ENCODE assay signal across 9 cellular contexts in the genomic region with DNA sequence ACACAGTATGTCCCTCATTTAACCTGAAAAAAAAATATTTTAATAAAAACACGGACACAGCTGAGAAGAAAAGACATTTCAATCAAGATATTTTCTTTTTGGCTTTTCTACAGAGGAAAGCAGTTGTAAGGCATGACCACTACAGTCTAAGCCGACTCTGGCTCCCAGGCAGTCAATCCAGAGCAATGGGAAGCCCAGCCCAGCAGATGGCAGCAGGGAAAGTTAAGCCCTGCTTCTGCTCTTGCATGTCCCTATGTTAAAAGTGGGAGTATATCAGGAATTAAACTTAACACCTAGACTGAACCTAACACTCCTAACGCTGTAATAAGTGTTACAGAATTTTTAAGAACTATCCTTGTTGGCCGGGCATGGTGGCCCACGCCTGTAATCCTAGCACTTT. TPM values are rescaled to one million over a fixed set of nuclear protein-coding genes. Genes with fewer than 3 reads are reported as not detected.
DNase-seq lines count a peak whose midpoint lies in the region; ATAC-seq and TF ChIP-seq lines count a peak whose summit lies in the region.
"Had no signal": no experiment of that assay in that cellular context is flagged by ENCODE, and none has a peak within 500 bp of the region (broad histone marks: within the 10 kb centered on the region; RNA-seq: fewer than 3 reads in every experiment).

No MANE protein-coding gene starts in this region.

- H3K27ac Mint-ChIP-seq in nephron, result no peak overlapping the region
- no peak overlapping the region for H3K27ac Mint-ChIP-seq in activated CD4-positive, alpha-beta memory T cell treated with anti-CD3 and anti-CD28 coated beads for 36 hours

- TF ChIP-seq CTCF in nephron (IDR thresholded peaks at IDR 0.05; ENCODE audit: unreplicated experiment in 3 of 3), result peak; percentile 35 to 54 (median 38)

- intact Hi-C loops in activated CD4-positive, alpha-beta memory T cell treated with anti-CD3 and anti-CD28 coated beads for 36 hours (cut with micrococcal nuclease), result no loop called here

- ATAC-seq in GM21786 (IDR thresholded peaks at IDR 0.05; ENCODE audit: unreplicated experiment), result no peak

- peak; percentile 39 for DNase-seq in EH (ENCODE audit: low read depth)
- peak; percentile 30 for DNase-seq in MG63
- peak; percentile 27 to 56 for DNase-seq in dermis microvascular lymphatic vessel endothelial cell (ENCODE audit: low read depth in 2 of 2)
- DNase-seq in cortex of kidney (lab: John Stamatoyannopoulos, UW), result no peak
- no peak for DNase-seq in H4 (ENCODE audit: low spot score)
- DNase-seq in activated CD4-positive, alpha-beta memory T cell treated with anti-CD3 and anti-CD28 coated beads for 36 hours, result no peak
- DNase-seq: H7 had no signal

- CTCF ChIA-PET in activated CD4-positive, alpha-beta memory T cell treated with anti-CD3 and anti-CD28 coated beads for 36 hours (lab: Charles Lee), result interaction anchor here (1.4 to 1.6 kb wide), 2 partner anchors 17 to 200 kb away, joined by 3 to 5 read pairs; no protein-coding TSS in a partner anchor

- no peaks in the 10 kb centered on the region for H3K27me3 ChIP-seq in MG63

- no peak overlapping the region for H3K4me3 Mint-ChIP-seq in nephron
- H3K4me3 Mint-ChIP-seq in activated CD4-positive, alpha-beta memory T cell treated with anti-CD3 and anti-CD28 coated beads for 36 hours, result no peak overlapping the region

- H3K9me3 Mint-ChIP-seq in nephron, result no peaks in the 10 kb centered on the region
- no peaks in the 10 kb centered on the region for H3K9me3 Mint-ChIP-seq in activated CD4-positive, alpha-beta memory T cell treated with anti-CD3 and anti-CD28 coated beads for 36 hours

- H3K9me3 ChIP-seq in MG63, result no peaks in the 10 kb centered on the region

- no peaks in the 10 kb centered on the region; the same call in 1 of the 2 replicates for H3K36me3 ChIP-seq in MG63

- no peaks in the 10 kb centered on the region for H3K27me3 Mint-ChIP-seq in nephron (ENCODE audit: low read depth)
- no peaks in the 10 kb centered on the region for H3K27me3 Mint-ChIP-seq in activated CD4-positive, alpha-beta memory T cell treated with anti-CD3 and anti-CD28 coated beads for 36 hours

- POLR2A ChIA-PET in activated CD4-positive, alpha-beta memory T cell treated with anti-CD3 and anti-CD28 coated beads for 36 hours (lab: Charles Lee), result no interaction called here

- no peak overlapping the region for H3K4me3 ChIP-seq in MG63

- peaks cover 55% of the 10 kb centered on the region for H3K36me3 Mint-ChIP-seq in nephron (ENCODE audit: low read depth)
- H3K36me3 Mint-ChIP-seq in activated CD4-positive, alpha-beta memory T cell treated with anti-CD3 and anti-CD28 coated beads for 36 hours, result peaks cover 33% of the 10 kb centered on the region

- H3K4me1 Mint-ChIP-seq in nephron, result no peaks in the 10 kb centered on the region
- H3K4me1 Mint-ChIP-seq in activated CD4-positive, alpha-beta memory T cell treated with anti-CD3 and anti-CD28 coated beads for 36 hours (ENCODE audit: low read depth), result no peaks in the 10 kb centered on the region

RNA-seq across cellular contexts. Expression of a gene that starts 19.5 kb away (rescaled TPM):
- not detected in 2 replicates for total RNA-seq in MG63 (2014; rRNA removed; shearing (Covaris generic); ENCODE audit: low replicate concordance)
- total RNA-seq in dermis microvascular lymphatic vessel endothelial cell, result 0.13 and 0.25 TPM in 2 replicates
- 0.14 and 0.27 TPM in 2 replicates for total RNA-seq in H4 (2014; rRNA removed; shearing (Covaris generic))
- under 1 TPM; 0.12 to 0.36 TPM for total RNA-seq in activated CD4-positive, alpha-beta memory T cell treated with anti-CD3 and anti-CD28 coated beads for 36 hours

RNA-seq across cellular contexts. Expression of a gene that starts 19.7 kb away (rescaled TPM):
- 45.7 and 50.4 TPM in 2 replicates for total RNA-seq in MG63 (2014; rRNA removed; shearing (Covaris generic); ENCODE audit: low replicate concordance)
- total RNA-seq in dermis microvascular lymphatic vessel endothelial cell, result 52.5 and 56.1 TPM in 2 replicates
- 67.7 and 85.7 TPM in 2 replicates for total RNA-seq in H4 (2014; rRNA removed; shearing (Covaris generic))
- total RNA-seq in activated CD4-positive, alpha-beta memory T cell treated with anti-CD3 and anti-CD28 coated beads for 36 hours, result 100 to 1,000 TPM; 106 to 110 TPM

Comparison
In these comparisons a context has a peak if more than half of its experiments do, and no peak if none do; other contexts are left out.
1. DNase-seq: peak in EH (single experiment), MG63 (single experiment) and dermis microvascular lymphatic vessel endothelial cell (2 of 2); none in cortex of kidney (single experiment), H4 (single experiment) and activated CD4-positive, alpha-beta memory T cell treated with anti-CD3 and anti-CD28 coated beads for 36 hours (single experiment).